27 cellular contexts compared by ENCODE assay signal in the genomic region with DNA sequence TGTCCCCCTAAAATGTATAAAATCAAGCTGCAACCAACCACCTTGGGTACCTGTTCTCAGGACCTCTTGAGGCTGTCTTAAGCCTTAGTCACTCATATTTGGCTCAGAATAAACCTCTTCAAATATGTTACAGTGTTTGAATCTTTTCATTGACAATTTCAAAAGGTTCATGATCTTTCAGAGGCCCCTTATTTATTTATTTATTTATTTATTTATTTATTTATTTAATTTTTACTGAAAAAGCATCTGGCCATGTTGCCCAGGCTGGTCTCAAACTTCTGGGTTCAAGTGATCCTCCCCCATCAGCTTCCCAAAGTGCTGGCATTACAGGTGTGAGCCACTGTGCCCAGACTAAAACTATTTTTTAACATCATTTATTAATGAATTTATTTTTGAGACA. TPM values are rescaled to one million over a fixed set of nuclear protein-coding genes. Genes with fewer than 3 reads are reported as not detected.
DNase-seq lines count a peak whose midpoint lies in the region; ATAC-seq, FAIRE-seq and TF ChIP-seq lines count a peak whose summit lies in the region.
"Had no signal": no experiment of that assay in that cellular context is flagged by ENCODE, and none has a peak within 500 bp of the region (broad histone marks: within the 10 kb centered on the region; RNA-seq: fewer than 3 reads in every experiment).

No MANE protein-coding gene starts in this region.

- no peak for DNase-seq in GM23338 (ENCODE audit: low spot score)
- no peak for DNase-seq in WTC11 (ENCODE audit: low spot score)
- no peak for DNase-seq in H1 (ENCODE audit: low read depth in 1 of 2, low spot score in 2 of 2)
- DNase-seq in left lung, result no peak
- no peak for DNase-seq in NOMO-1 (lab: John Stamatoyannopoulos, UW; ENCODE audit: unreplicated experiment in 2 of 2)
- no peak for DNase-seq in endothelial cell (ENCODE audit: low spot score)
- no peak for DNase-seq in DMS79 (lab: John Stamatoyannopoulos, UW)
- DNase-seq: 8988T; AML-193; C1 segment of cervical spinal cord; CD4-positive, alpha-beta memory T cell; CD4-positive, CD25-positive, alpha-beta regulatory T cell; CD8-positive, alpha-beta memory T cell; COR-L47; DMS 273 treated with DMSO at 0.1 percent for 48 hours; DMS153; DMS53; DMS79 treated with DMSO at 0.1 percent for 48 hours; GF-D8 had no signal

- H4K5ac ChIP-seq in H1 (ENCODE audit: insufficient read length, low read depth, low read length), result no peak overlapping the region

- TF ChIP-seq EP300 in H1 (IDR thresholded peaks at IDR 0.05; ENCODE audit: borderline replicate concordance in 1 of 2, low read depth in 2 of 2, low read length in 2 of 2), result no peak

- no peak for ATAC-seq in GM23338
- no peak for ATAC-seq in WTC11
- peak; percentile 18 for ATAC-seq in left lung
- no peak for ATAC-seq in GM21360 (IDR thresholded peaks at IDR 0.05; ENCODE audit: unreplicated experiment)

- no peaks in the 10 kb centered on the region for H3K9me2 ChIP-seq in GM23338 (ENCODE audit: insufficient read depth)

- no peaks in the 10 kb centered on the region for H3F3A ChIP-seq in GM23338 (replicated peaks; ENCODE audit: low read depth)

- H3K36me3 ChIP-seq in GM23338 (ENCODE audit: insufficient read depth) (no peaks in the 10 kb centered on the region), H1 (ENCODE audit: control insufficient read depth in 2 of 4, insufficient read depth in 4 of 4, low read length in 3 of 4) (no peaks in the 10 kb centered on the region), left lung (no peaks in the 10 kb centered on the region)
- H3K36me3 ChIP-seq: BLaER1 had no signal

- no peak for TF ChIP-seq CTCF in GM23338 (conservative IDR thresholded peaks at IDR 0.05; ENCODE audit: low read depth in 2 of 2)
- no peak for TF ChIP-seq CTCF in WTC11 (IDR thresholded peaks at IDR 0.05)
- TF ChIP-seq CTCF in H1 (IDR thresholded peaks at IDR 0.05; ENCODE audit: control extremely low read depth in 1 of 3, insufficient read depth in 1 of 3, low read depth in 1 of 3, low read length in 3 of 3), result no peak
- no peak for TF ChIP-seq CTCF in left lung (IDR thresholded peaks at IDR 0.05)
- no peak for TF ChIP-seq CTCF in endothelial cell (IDR thresholded peaks at IDR 0.05; ENCODE audit: unreplicated experiment)

- FAIRE-seq in H1 (lab: Jason Lieb, UNC), result no peak
- FAIRE-seq: A204.1, G401.6, GM12891, GM19239 had no signal

- H2AFZ ChIP-seq in GM23338 (no peak overlapping the region), H1 (ENCODE audit: low read length) (no peak overlapping the region)

- H3K23ac ChIP-seq in H1 (ENCODE audit: insufficient read length), result no peak overlapping the region

- no peak overlapping the region for H2BK15ac ChIP-seq in H1 (ENCODE audit: low read length)

- H3K9ac ChIP-seq in H1 (replicated peaks in 1 of 4; ENCODE audit: extremely low read depth in 1 of 4, low read depth in 3 of 4, low read length in 3 of 4), result no peak overlapping the region
- H3K9ac ChIP-seq: BLaER1 had no signal

- no peak for TF ChIP-seq POLR2A in H1 (IDR thresholded peaks at IDR 0.05; ENCODE audit: control extremely low read depth in 1 of 2, low read depth in 2 of 2, low read length in 2 of 2)

- H3K36me3 Mint-ChIP-seq in GM23338 (ENCODE audit: low read depth) (peaks cover 8% of the 10 kb centered on the region; the same call in 1 of the 3 replicates), WTC11 (peaks cover 4% of the 10 kb centered on the region; the same call in 1 of the 2 replicates), endothelial cell (ENCODE audit: low read depth, unreplicated experiment) (no peaks in the 10 kb centered on the region)
- H3K36me3 Mint-ChIP-seq: CD4-positive, alpha-beta memory T cell; CD4-positive, CD25-positive, alpha-beta regulatory T cell; CD8-positive, alpha-beta memory T cell had no signal

- peak overlapping the region; percentile 54 for H2BK120ac ChIP-seq in H1 (replicated peaks; ENCODE audit: low read depth, low read length)

- H2BK12ac ChIP-seq in H1 (ENCODE audit: low read depth, low read length), result no peak overlapping the region

- H2BK20ac ChIP-seq in H1 (ENCODE audit: low read length), result no peak overlapping the region

- H2AK5ac ChIP-seq in H1 (ENCODE audit: low read depth, low read length), result no peak overlapping the region

- H3K79me1 ChIP-seq in H1 (ENCODE audit: low read depth, low read length), result no peaks in the 10 kb centered on the region

- H3K79me2 ChIP-seq in GM23338 (replicated peaks; ENCODE audit: insufficient read depth) (no peaks in the 10 kb centered on the region), H1 (ENCODE audit: control insufficient read depth in 1 of 2, insufficient read depth in 2 of 2, low read length in 2 of 2) (no peaks in the 10 kb centered on the region)

- CTCF ChIA-PET in WTC11 (lab: Charles Lee) (interaction anchor here (0.6 kb wide), 1 partner anchor 85 kb away, joined by 4 read pairs; no protein-coding TSS in a partner anchor), H1 (lab: Charles Lee; ENCODE audit: partially characterized antibody) (no interaction called here)

- H2BK5ac ChIP-seq in H1 (ENCODE audit: low read depth, low read length), result peak overlapping the region; percentile 52; the same call in 1 of the 2 replicates

- H3K4me3 Mint-ChIP-seq in GM23338 (peak overlapping the region; percentile 6; the same call in 1 of the 3 replicates), WTC11 (peak overlapping the region; percentile 2; the same call in 1 of the 2 replicates), endothelial cell (ENCODE audit: unreplicated experiment) (no peak overlapping the region)
- H3K4me3 Mint-ChIP-seq: B cell; CD14-positive monocyte; CD4-positive, alpha-beta memory T cell; CD4-positive, CD25-positive, alpha-beta regulatory T cell; CD8-positive, alpha-beta memory T cell had no signal

- no peak overlapping the region for H3K14ac ChIP-seq in H1 (ENCODE audit: insufficient read length)

- H3K4me3 ChIP-seq in GM23338 (no peak overlapping the region), H1 (ENCODE audit: extremely low read depth in 1 of 4, insufficient read depth in 2 of 4, low read depth in 3 of 4, low read length in 4 of 4) (no peak overlapping the region; a peak in 1 of 8 replicates), left lung (no peak overlapping the region)
- H3K4me3 ChIP-seq: BLaER1 had no signal

- H3K23me2 ChIP-seq in H1 (ENCODE audit: low read depth, low read length), result peaks cover 3% of the 10 kb centered on the region; the same call in 1 of the 2 replicates

- H4K20me1 ChIP-seq in GM23338 (replicated peaks; ENCODE audit: insufficient read depth) (no peaks in the 10 kb centered on the region), H1 (replicated peaks in 1 of 2; ENCODE audit: control insufficient read depth in 1 of 2, insufficient read depth in 2 of 2, low read length in 2 of 2) (no peaks in the 10 kb centered on the region)
- H4K20me1 ChIP-seq: BLaER1 had no signal

- no peak overlapping the region for H4K91ac ChIP-seq in H1 (replicated peaks; ENCODE audit: insufficient read length, low read length)

- POLR2A ChIA-PET in WTC11 (lab: Charles Lee) (no interaction called here), H1 (lab: Charles Lee; ENCODE audit: partially characterized antibody) (interaction anchor here (1.5 to 1.9 kb wide), 2 partner anchors 11 to 15 kb away, joined by 4 read pairs; no protein-coding TSS in a partner anchor)

- H3K18ac ChIP-seq in H1 (ENCODE audit: extremely low read depth, low read length), result no peak overlapping the region; the same call in 1 of the 2 replicates

- 0 out of 3 replicates have a peak, but pooled peaks cover 3% of the 10 kb centered on the region for H3K9me3 Mint-ChIP-seq in GM23338
- peaks cover 10% of the 10 kb centered on the region for H3K9me3 Mint-ChIP-seq in WTC11
- H3K9me3 Mint-ChIP-seq in endothelial cell (ENCODE audit: unreplicated experiment), result no peaks in the 10 kb centered on the region
- H3K9me3 Mint-ChIP-seq: CD4-positive, alpha-beta memory T cell; CD4-positive, CD25-positive, alpha-beta regulatory T cell; CD8-positive, alpha-beta memory T cell had no signal

- H3K27me3 ChIP-seq in GM23338 (ENCODE audit: insufficient read depth) (no peaks in the 10 kb centered on the region), H1 (replicated peaks in 1 of 4; ENCODE audit: control insufficient read depth in 3 of 4, extremely low read depth in 1 of 4, insufficient read depth in 3 of 4, low read length in 3 of 4) (no peaks in the 10 kb centered on the region), left lung (no peaks in the 10 kb centered on the region)
- H3K27me3 ChIP-seq: BLaER1 had no signal

- TF ChIP-seq RAD21 in H1 (IDR thresholded peaks at IDR 0.05 in 1 of 2, conservative IDR thresholded peaks at IDR 0.05 in 1 of 2; ENCODE audit: low read depth in 2 of 2, low read length in 2 of 2), result no peak

- H3K4me2 ChIP-seq in GM23338 (peak overlapping the region; percentile 69), H1 (ENCODE audit: insufficient read depth in 1 of 2, low read depth in 2 of 2, low read length in 2 of 2) (peak overlapping the region; percentile 18 to 43; a peak in 2 of 4 replicates)
- H3K4me2 ChIP-seq: BLaER1 had no signal

- H3K56ac ChIP-seq in H1 (replicated peaks; ENCODE audit: insufficient read length, low read depth, low read length), result no peak overlapping the region

- intact Hi-C loops in left lung (cut with DNase I), result no loop called here

- peaks cover 32% of the 10 kb centered on the region for H3K4me1 Mint-ChIP-seq in GM23338
- H3K4me1 Mint-ChIP-seq in WTC11, result peaks cover 46% of the 10 kb centered on the region
- no peaks in the 10 kb centered on the region for H3K4me1 Mint-ChIP-seq in endothelial cell (ENCODE audit: unreplicated experiment)
- H3K4me1 Mint-ChIP-seq: B cell had no signal

- H3K9me3 ChIP-seq in H1 (ENCODE audit: insufficient read depth in 2 of 2, low read depth in 1 of 2, low read length in 1 of 2) (no peaks in the 10 kb centered on the region), left lung (no peaks in the 10 kb centered on the region)
- H3K9me3 ChIP-seq: BLaER1 had no signal

- peaks cover 39% of the 10 kb centered on the region for H3K4me1 ChIP-seq in GM23338 (ENCODE audit: insufficient read depth)
- peaks cover 2 to 7% (median 3%) of the 10 kb centered on the region in 4 experiments; a peak in 4 of 7 replicates for H3K4me1 ChIP-seq in H1 (replicated peaks in 1 of 4; ENCODE audit: control insufficient read depth in 3 of 4, insufficient read depth in 4 of 4, low read length in 3 of 4)
- H3K4me1 ChIP-seq in left lung, result no peaks in the 10 kb centered on the region

- H3K27ac ChIP-seq in GM23338 (ENCODE audit: low read depth) (peak overlapping the region; percentile 85; the same call in 1 of the 2 replicates), H1 (ENCODE audit: low read depth, low read length) (no peak overlapping the region), left lung (no peak overlapping the region)
- H3K27ac ChIP-seq: BLaER1 had no signal

- no peak overlapping the region for H3K4ac ChIP-seq in H1 (replicated peaks; ENCODE audit: insufficient read length, low read depth, low read length)

- H4K8ac ChIP-seq in H1 (ENCODE audit: extremely low read depth, insufficient read depth, low read length), result no peak overlapping the region

- H3K27ac Mint-ChIP-seq in GM23338 (no peak overlapping the region), WTC11 (peak overlapping the region; percentile 71), endothelial cell (ENCODE audit: unreplicated experiment) (no peak overlapping the region)
- H3K27ac Mint-ChIP-seq: B cell; CD4-positive, alpha-beta memory T cell; CD4-positive, CD25-positive, alpha-beta regulatory T cell; CD8-positive, alpha-beta memory T cell had no signal

- H3K27me3 Mint-ChIP-seq in GM23338 (ENCODE audit: insufficient read depth, low read depth, poor library complexity), result no peaks in the 10 kb centered on the region
- H3K27me3 Mint-ChIP-seq in WTC11 (ENCODE audit: low read depth), result no peaks in the 10 kb centered on the region
- no peaks in the 10 kb centered on the region for H3K27me3 Mint-ChIP-seq in endothelial cell (ENCODE audit: unreplicated experiment)

RNA-seq across cellular contexts. Expression of gene NUDT4, which starts 8.2 kb away (rescaled TPM):
- 67.2 and 69.7 TPM in 2 replicates for total RNA-seq in GM23338 (2014; rRNA removed; shearing (Covaris generic))
- polyA plus RNA-seq in GM23338 (2016; fragmentation: Nextera tagmentation; extraction: Ambion mirVana) (29.5 and 32.3 TPM in 2 replicates), H1 (2011; rRNA removed) (12.9 and 17.3 TPM in 2 replicates)
- total RNA-seq in WTC11 (2021) (51.3 to 56.9 TPM (median 56.5 TPM) in 3 replicates), left lung (10 to 100 TPM; 46.6 to 48.0 TPM), endothelial cell (ENCODE audit: unreplicated experiment) (91.7 TPM)
- 61.0 and 71.7 TPM in 2 replicates for total RNA-seq in H1 (2021; fragmentation: NEBNext Ultra II Directional; extraction: Animal tissue kit (Norgen Biotek cat#: 25700))
- 20.1 TPM for polyA plus RNA-seq in H1 (2011; cell fraction: cytosol; rRNA removed)
- 5.8 TPM for polyA plus RNA-seq in H1 (2011; cell fraction: nucleus; rRNA removed)
- polyA plus RNA-seq in H1 (2012, experiment 1 of 2), result 15.0 to 31.6 TPM (median 17.9 TPM) in 4 replicates
- 8.7 TPM for polyA plus RNA-seq in H1 (2012, experiment 2 of 2)
- 31.7 TPM for polyA plus RNA-seq in H1 (2013, experiment 1 of 2)
- polyA plus RNA-seq in H1 (2013, experiment 2 of 2), result 32.7 TPM
- polyA minus RNA-seq in H1 (2011; rRNA and poly(A)+ RNA removed), result 17.9 and 19.2 TPM in 2 replicates
- 26.9 TPM for polyA minus RNA-seq in H1 (2011; cell fraction: cytosol; rRNA and poly(A)+ RNA removed)
- polyA minus RNA-seq in H1 (2011; cell fraction: nucleus; rRNA and poly(A)+ RNA removed), result 18.6 TPM
